In genomic region chr6:150937126-150937906, GRCh38 we compare ENCODE assay signal across 27 cellular contexts.
DNase-seq lines count a peak whose midpoint lies in the region; ATAC-seq and TF ChIP-seq lines count a peak whose summit lies in the region.
"Had no signal": no experiment of that assay in that cellular context is flagged by ENCODE, and none has a peak within 500 bp of the region (broad histone marks: within the 10 kb centered on the region; RNA-seq: fewer than 3 reads in every experiment).

No MANE protein-coding gene starts in this region.

- H3K4me3 ChIP-seq in left ventricle myocardium inferior: no peak overlapping the region
- no peak overlapping the region for H3K4me3 ChIP-seq in HAP-1
- H3K4me3 ChIP-seq: breast epithelium, GM23248, pancreas, Peyer's patch, stomach had no signal

- no peak overlapping the region for H3K4me3 Mint-ChIP-seq in osteocyte (ENCODE audit: unreplicated experiment)
- H3K4me3 Mint-ChIP-seq: activated CD8-positive, alpha-beta T cell treated with anti-CD3 and anti-CD28 coated beads, Interleukin-2, amount 10 ng/mL, durations not matched to agents 7 days and 5 days; activated T-cell treated with anti-CD3 and anti-CD28 coated beads, Interleukin-2, amount 50 U/mL, for 24 hours; CD4-positive, alpha-beta memory T cell; memory B cell had no signal

- peak; percentile 74 for DNase-seq in Right ventricle myocardium inferior (ENCODE audit: missing footprints)
- DNase-seq in cardiac septum (ENCODE audit: low spot score): no peak
- peak; percentile 62 for DNase-seq in left ventricle myocardium inferior
- DNase-seq in osteocyte (ENCODE audit: extremely low spot score, unreplicated experiment): no peak
- DNase-seq in HAP-1 (ENCODE audit: low spot score in 2 of 2): no peak
- DNase-seq: activated CD4-positive, alpha-beta T cell treated with anti-CD3 and anti-CD28 coated beads for 1 hour; activated CD8-positive, alpha-beta T cell treated with anti-CD3 and anti-CD28 coated beads, Interleukin-2, amount 10 ng/mL, durations not matched to agents 7 days and 5 days; activated T-cell treated with anti-CD3 and anti-CD28 coated beads, Interleukin-2, amount 50 U/mL, for 24 hours; AML-193; CD4-positive, alpha-beta memory T cell; DMS 273 treated with DMSO at 0.1 percent for 48 hours; effector CD8-positive, alpha-beta T cell; foreskin melanocyte; GM23248; NCI-H1048; NCI-H1694 treated with DMSO at 0.1 percent for 48 hours; NCI-H524 treated with DMSO at 0.1 percent for 48 hours; pancreas; Peyer's patch; stimulated activated CD8-positive, alpha-beta memory T cell treated with anti-CD3 and anti-CD28 coated beads, Interleukin-4, amount 100 ng/mL, for 48 hours; stomach; T-helper 1 cell had no signal

- H3K4me1 ChIP-seq in left ventricle myocardium inferior (peaks cover 13% of the 10 kb centered on the region), HAP-1 (no peaks in the 10 kb centered on the region)
- H3K4me1 ChIP-seq: breast epithelium, pancreas, Peyer's patch, stomach had no signal

- peaks cover 44% of the 10 kb centered on the region for H3K4me1 Mint-ChIP-seq in osteocyte (ENCODE audit: unreplicated experiment)
- H3K4me1 Mint-ChIP-seq: CD4-positive, alpha-beta memory T cell; memory B cell had no signal

- no peaks in the 10 kb centered on the region for H3K27me3 ChIP-seq in left ventricle myocardium inferior (ENCODE audit: low read depth)
- H3K27me3 ChIP-seq in HAP-1 (ENCODE audit: low read depth): no peaks in the 10 kb centered on the region
- H3K27me3 ChIP-seq: breast epithelium, pancreas, Peyer's patch, stomach had no signal

- H3K36me3 Mint-ChIP-seq in osteocyte (ENCODE audit: unreplicated experiment): peaks cover 60% of the 10 kb centered on the region

- H3K27me3 Mint-ChIP-seq in osteocyte (ENCODE audit: unreplicated experiment): no peaks in the 10 kb centered on the region
- H3K27me3 Mint-ChIP-seq: activated T-cell treated with anti-CD3 and anti-CD28 coated beads, Interleukin-2, amount 50 U/mL, for 24 hours; CD4-positive, alpha-beta memory T cell; memory B cell had no signal

- peak; percentile 94 for ATAC-seq in Right ventricle myocardium inferior
- ATAC-seq in GM19328 (IDR thresholded peaks at IDR 0.05; ENCODE audit: unreplicated experiment): no peak
- ATAC-seq in GM18873 (IDR thresholded peaks at IDR 0.05; ENCODE audit: low FRiP score, unreplicated experiment): no peak
- ATAC-seq in GM18498 (IDR thresholded peaks at IDR 0.05; ENCODE audit: unreplicated experiment): no peak
- ATAC-seq: activated CD8-positive, alpha-beta T cell treated with anti-CD3 and anti-CD28 coated beads, Interleukin-2, amount 10 ng/mL, durations not matched to agents 7 days and 5 days had no signal

- H3K27ac Mint-ChIP-seq in osteocyte (ENCODE audit: unreplicated experiment): peak overlapping the region; percentile 1
- H3K27ac Mint-ChIP-seq: activated CD8-positive, alpha-beta T cell treated with anti-CD3 and anti-CD28 coated beads, Interleukin-2, amount 10 ng/mL, durations not matched to agents 7 days and 5 days; activated T-cell treated with anti-CD3 and anti-CD28 coated beads, Interleukin-2, amount 50 U/mL, for 24 hours; CD4-positive, alpha-beta memory T cell; memory B cell had no signal

- peaks cover 8% of the 10 kb centered on the region for H3K9me3 Mint-ChIP-seq in osteocyte (ENCODE audit: unreplicated experiment)
- H3K9me3 Mint-ChIP-seq: activated T-cell treated with anti-CD3 and anti-CD28 coated beads, Interleukin-2, amount 50 U/mL, for 24 hours; CD4-positive, alpha-beta memory T cell; memory B cell had no signal

- H3K27ac ChIP-seq in left ventricle myocardium inferior (replicated peaks): no peak overlapping the region
- H3K27ac ChIP-seq: breast epithelium, GM23248, pancreas, Peyer's patch, stomach had no signal

- in situ Hi-C loops in HAP-1 (cut with MboI; ENCODE audit: low sequenced_read_pairs): no loop called here

- H3K36me3 ChIP-seq in left ventricle myocardium inferior (no peaks in the 10 kb centered on the region), HAP-1 (replicated peaks) (peaks cover 56% of the 10 kb centered on the region)
- H3K36me3 ChIP-seq: breast epithelium, Peyer's patch had no signal

- TF ChIP-seq CTCF in left ventricle myocardium inferior (IDR thresholded peaks at IDR 0.05; ENCODE audit: borderline replicate concordance) (no peak), osteocyte (IDR thresholded peaks at IDR 0.05) (no peak)

- no peaks in the 10 kb centered on the region for H3K9me3 ChIP-seq in left ventricle myocardium inferior (replicated peaks)
- no peaks in the 10 kb centered on the region for H3K9me3 ChIP-seq in HAP-1
- H3K9me3 ChIP-seq: breast epithelium, pancreas, Peyer's patch, stomach had no signal

- intact Hi-C loops in Right ventricle myocardium inferior (cut with DNase I) (no loop called here), cardiac septum (cut with DNase I) (no loop called here), left ventricle myocardium inferior (cut with micrococcal nuclease) (no loop called here)

Comparison
In these comparisons a context has a peak if more than half of its experiments do, and no peak if none do; other contexts are left out.
1. DNase-seq: peak in Right ventricle myocardium inferior (single experiment) and left ventricle myocardium inferior (single experiment); none in cardiac septum (single experiment), osteocyte (single experiment) and HAP-1 (0 of 2).